Comparison of ENCODE assay signal across 27 cellular contexts in genomic region chr11:12834166-12834565, GRCh38.
"Had no signal": no experiment of that assay in that cellular context is flagged by ENCODE, and none has a peak within 500 bp of the region (broad histone marks: within the 10 kb centered on the region; RNA-seq: fewer than 3 reads in every experiment).

No MANE protein-coding gene starts in this region.

- H3K9me3 Mint-ChIP-seq: activated T-helper 1 cell treated with anti-CD3 and anti-CD28 coated beads, Interleukin-12 subunit alpha, Interleukin-12 subunit beta, Interleukin-2, Interleukin-4 antibody, amounts not matched to agents 30 ng/mL and 10 ng/mL and 1 ng/mL, durations not matched to agents 14 hours and 24 hours and 36 hours; nephron; stimulated activated effector memory CD8-positive, alpha-beta T cell treated with anti-CD3 and anti-CD28 coated beads, Interleukin-12 subunit alpha, Interleukin-12 subunit beta, amount 100 ng/mL, for 72 hours; T-helper 2 cell treated with Interferon-gamma antibody and Interleukin-4, amounts not matched to agents 5 μg/mL and 100 μg/mL, for 36 hours had no signal

- H3K27me3 ChIP-seq: foreskin keratinocyte, ovary, stomach, suprapubic skin, tibial nerve had no signal

- H3K4me3 Mint-ChIP-seq: activated CD8-positive, alpha-beta T cell treated with anti-CD3 and anti-CD28 coated beads, Interleukin-2, amount 10 ng/mL, durations not matched to agents 7 days and 5 days; activated T-helper 1 cell treated with anti-CD3 and anti-CD28 coated beads, Interleukin-12 subunit alpha, Interleukin-12 subunit beta, Interleukin-2, Interleukin-4 antibody, amounts not matched to agents 30 ng/mL and 10 ng/mL and 1 ng/mL, durations not matched to agents 14 hours and 24 hours and 36 hours; brain; nephron; stimulated activated effector memory CD8-positive, alpha-beta T cell treated with anti-CD3 and anti-CD28 coated beads, Interleukin-12 subunit alpha, Interleukin-12 subunit beta, amount 100 ng/mL, for 72 hours; T-helper 2 cell treated with Interferon-gamma antibody and Interleukin-4, amounts not matched to agents 5 μg/mL and 100 μg/mL, for 36 hours had no signal

- H3K27ac Mint-ChIP-seq: activated CD8-positive, alpha-beta T cell treated with anti-CD3 and anti-CD28 coated beads, Interleukin-2, amount 10 ng/mL, durations not matched to agents 7 days and 5 days; activated T-helper 1 cell treated with anti-CD3 and anti-CD28 coated beads, Interleukin-12 subunit alpha, Interleukin-12 subunit beta, Interleukin-2, Interleukin-4 antibody, amounts not matched to agents 30 ng/mL and 10 ng/mL and 1 ng/mL, durations not matched to agents 14 hours and 24 hours and 36 hours; stimulated activated effector memory CD8-positive, alpha-beta T cell treated with anti-CD3 and anti-CD28 coated beads, Interleukin-12 subunit alpha, Interleukin-12 subunit beta, amount 100 ng/mL, for 72 hours; T-helper 2 cell treated with Interferon-gamma antibody and Interleukin-4, amounts not matched to agents 5 μg/mL and 100 μg/mL, for 36 hours had no signal

- DNase-seq: activated CD4-positive, alpha-beta T cell treated with anti-CD3 and anti-CD28 coated beads for 1 hour; activated CD4-positive, alpha-beta T cell treated with anti-CD3 and anti-CD28 coated beads, Interleukin-2, amount 50 U/mL, for 1 hour; activated CD8-positive, alpha-beta T cell treated with anti-CD3 and anti-CD28 coated beads, Interleukin-2, amount 10 ng/mL, durations not matched to agents 7 days and 5 days; activated gamma-delta T cell; activated naive CD4-positive, alpha-beta T cell treated with anti-CD3 and anti-CD28 coated beads, Interleukin-2, amount 50 U/mL, for 16 hours; anterior cingulate cortex; caudate nucleus; dermis blood vessel endothelial cell; effector memory CD4-positive, alpha-beta T cell; foreskin keratinocyte; left ventricle myocardium inferior; mammary epithelial cell; ovary; right cardiac atrium; stimulated activated CD4-positive, alpha-beta T cell treated with anti-CD3 and anti-CD28 coated beads, Interleukin-2, amount 100 ng/mL, for 24 hours; stomach; WERI-Rb-1 had no signal

- H3K27ac ChIP-seq: foreskin keratinocyte, left ventricle myocardium inferior, neutrophil, ovary, skin epidermis, stomach, suprapubic skin, WERI-Rb-1 had no signal

- FAIRE-seq: urothelium cell line had no signal

- H3K4me3 ChIP-seq: left ventricle myocardium inferior, ovary, skin epidermis, stomach, suprapubic skin, tibial nerve had no signal

- ATAC-seq: activated CD8-positive, alpha-beta T cell treated with anti-CD3 and anti-CD28 coated beads, Interleukin-2, amount 10 ng/mL, durations not matched to agents 7 days and 5 days; foreskin keratinocyte; right cardiac atrium; stimulated activated effector memory CD8-positive, alpha-beta T cell treated with anti-CD3 and anti-CD28 coated beads, Interleukin-12 subunit alpha, Interleukin-12 subunit beta, amount 100 ng/mL, for 72 hours had no signal

- H3K36me3 Mint-ChIP-seq: stimulated activated effector memory CD8-positive, alpha-beta T cell treated with anti-CD3 and anti-CD28 coated beads, Interleukin-12 subunit alpha, Interleukin-12 subunit beta, amount 100 ng/mL, for 72 hours had no signal

- H3K36me3 ChIP-seq: left ventricle myocardium inferior, neutrophil, ovary, stomach, suprapubic skin, tibial nerve, WERI-Rb-1 had no signal

- H3K9me3 ChIP-seq: left ventricle myocardium inferior, neutrophil, ovary, stomach, suprapubic skin, tibial nerve had no signal
